23 cellular contexts compared by ENCODE assay signal in the genomic region with DNA sequence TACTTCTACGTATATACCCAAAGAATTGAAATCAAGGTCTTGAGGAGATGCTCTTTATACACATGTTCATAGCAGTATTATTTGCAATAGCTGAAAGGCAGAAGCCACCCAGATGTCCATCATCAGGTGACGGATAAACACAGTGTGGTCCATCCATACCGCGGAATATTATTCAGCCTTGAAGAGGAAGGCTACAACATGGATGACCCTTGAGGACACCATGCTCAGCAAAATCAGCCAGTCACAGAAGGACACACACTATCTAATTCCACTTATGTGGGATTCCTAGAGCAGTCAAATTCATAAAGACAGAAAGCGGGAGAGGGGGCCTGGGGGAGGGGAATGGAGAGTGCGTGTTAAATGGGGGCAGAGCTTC.
"Had no signal": no experiment of that assay in that cellular context is flagged by ENCODE, and none has a peak within 500 bp of the region (broad histone marks: within the 10 kb centered on the region; RNA-seq: fewer than 3 reads in every experiment).

No MANE protein-coding gene starts in this region.

- H3K4me1 ChIP-seq: pancreas had no signal

- ATAC-seq: effector memory CD8-positive, alpha-beta T cell; left ventricle myocardium superior; natural killer cell; pancreas; right lobe of liver; stimulated activated naive B cell treated with anti-CD40 and anti-IgM and Interleukin-4, amounts not matched to agents 10 μg/mL and 1 μg/mL and 100 μg/mL, for 72 hours had no signal

- H3K36me3 ChIP-seq: esophagus squamous epithelium, neutrophil, pancreas, right lobe of liver, stomach, thyroid gland had no signal

- H3K27me3 Mint-ChIP-seq: effector memory CD8-positive, alpha-beta T cell had no signal

- FAIRE-seq: endometrium, keratinocyte, pancreas, small intestine had no signal

- H3K9me3 ChIP-seq: esophagus squamous epithelium, neutrophil, pancreas, right lobe of liver, stomach, thyroid gland had no signal

- H3K27ac ChIP-seq: esophagus squamous epithelium, neutrophil, pancreas, right lobe of liver, stomach had no signal

- H3K27me3 ChIP-seq: esophagus squamous epithelium, neutrophil, pancreas, right lobe of liver, stomach, thyroid gland had no signal

- H3K4me3 Mint-ChIP-seq: effector memory CD8-positive, alpha-beta T cell; memory B cell; natural killer cell; neural crest cell; stimulated activated naive B cell treated with anti-CD40 and anti-IgM and Interleukin-4, amounts not matched to agents 10 μg/mL and 1 μg/mL and 100 μg/mL, for 72 hours had no signal

- H3K36me3 Mint-ChIP-seq: natural killer cell; stimulated activated naive B cell treated with anti-CD40 and anti-IgM and Interleukin-4, amounts not matched to agents 10 μg/mL and 1 μg/mL and 100 μg/mL, for 72 hours had no signal

- DNase-seq: cortex of kidney; effector memory CD8-positive, alpha-beta T cell; erythroblast; esophagus squamous epithelium; foreskin melanocyte; left ventricle myocardium superior; natural killer cell; pancreas; retina; right lobe of liver; small intestine; stimulated activated CD4-positive, alpha-beta T cell treated with anti-CD3 and anti-CD28 coated beads, Interleukin-15, amount 100 ng/mL, for 24 hours; stimulated activated CD4-positive, alpha-beta T cell treated with anti-CD3 and anti-CD28 coated beads, Interleukin-2, amount 100 ng/mL, for 48 hours; stimulated activated naive B cell treated with anti-CD40 and anti-IgM and Interleukin-4, amounts not matched to agents 10 μg/mL and 1 μg/mL and 100 μg/mL, for 72 hours; stomach; trophoblast cell had no signal

- H3K27ac Mint-ChIP-seq: effector memory CD8-positive, alpha-beta T cell; memory B cell; natural killer cell; stimulated activated naive B cell treated with anti-CD40 and anti-IgM and Interleukin-4, amounts not matched to agents 10 μg/mL and 1 μg/mL and 100 μg/mL, for 72 hours had no signal

- H3K4me3 ChIP-seq: esophagus squamous epithelium, lung, pancreas, right lobe of liver, stomach, thyroid gland had no signal
